Comparison of ENCODE assay signal across 12 cellular contexts in the genomic region with DNA sequence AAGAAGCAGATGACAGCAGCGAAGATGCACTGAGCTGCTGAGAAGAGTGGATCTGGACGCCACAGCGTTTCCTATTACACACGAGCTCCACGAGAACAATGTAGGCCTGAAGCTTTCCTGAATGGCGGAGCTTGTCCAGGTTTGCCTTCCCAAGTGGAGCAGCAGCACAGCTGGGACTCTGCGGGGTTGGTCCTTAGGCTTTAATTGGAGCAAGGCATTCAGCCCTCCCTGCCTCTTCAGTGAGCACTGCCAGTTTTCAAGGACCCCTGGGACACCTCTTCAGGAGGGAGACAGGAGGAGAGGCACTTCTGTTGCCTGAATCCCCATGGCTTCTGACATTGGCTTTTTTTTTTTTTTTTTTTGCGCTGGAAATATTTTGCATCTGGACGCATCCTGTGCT.
DNase-seq lines count a peak whose midpoint lies in the region; ATAC-seq and TF ChIP-seq lines count a peak whose summit lies in the region.
"Had no signal": no experiment of that assay in that cellular context is flagged by ENCODE, and none has a peak within 500 bp of the region (broad histone marks: within the 10 kb centered on the region; RNA-seq: fewer than 3 reads in every experiment).

No MANE protein-coding gene starts in this region.

- intact Hi-C loops in activated CD4-positive, alpha-beta T cell treated with anti-CD3 and anti-CD28 coated beads, Interleukin-2, amount 10 ng/mL, durations not matched to agents 24 days and 14 days (cut with micrococcal nuclease) = no loop called here

- H3K27ac ChIP-seq in WERI-Rb-1 = peak overlapping the region; percentile 58

- TF ChIP-seq CTCF in WERI-Rb-1 (IDR thresholded peaks at IDR 0.05; ENCODE audit: low read depth, low read length) = no peak
- no peak for TF ChIP-seq CTCF in nephron (IDR thresholded peaks at IDR 0.05; ENCODE audit: unreplicated experiment in 3 of 3)

- H3K9me3 Mint-ChIP-seq in nephron = no peaks in the 10 kb centered on the region
- no peaks in the 10 kb centered on the region for H3K9me3 Mint-ChIP-seq in activated CD4-positive, alpha-beta T cell treated with anti-CD3 and anti-CD28 coated beads, Interleukin-2, amount 10 ng/mL, durations not matched to agents 24 days and 14 days

- H3K36me3 Mint-ChIP-seq in nephron (ENCODE audit: low read depth) = no peaks in the 10 kb centered on the region
- no peaks in the 10 kb centered on the region for H3K36me3 Mint-ChIP-seq in activated CD4-positive, alpha-beta T cell treated with anti-CD3 and anti-CD28 coated beads, Interleukin-2, amount 10 ng/mL, durations not matched to agents 24 days and 14 days (ENCODE audit: low read depth)

- H3K27me3 Mint-ChIP-seq in nephron (ENCODE audit: low read depth) = no peaks in the 10 kb centered on the region
- no peaks in the 10 kb centered on the region for H3K27me3 Mint-ChIP-seq in activated CD4-positive, alpha-beta T cell treated with anti-CD3 and anti-CD28 coated beads, Interleukin-2, amount 10 ng/mL, durations not matched to agents 24 days and 14 days
- H3K27me3 Mint-ChIP-seq: activated CD4-positive, alpha-beta T cell treated with anti-CD3 and anti-CD28 coated beads for 36 hours had no signal

- H3K27ac Mint-ChIP-seq in nephron = peak overlapping the region; percentile 71 to 95 (median 85)
- no peak overlapping the region for H3K27ac Mint-ChIP-seq in activated CD4-positive, alpha-beta T cell treated with anti-CD3 and anti-CD28 coated beads, Interleukin-2, amount 10 ng/mL, durations not matched to agents 24 days and 14 days
- H3K27ac Mint-ChIP-seq: activated CD4-positive, alpha-beta T cell treated with anti-CD3 and anti-CD28 coated beads for 36 hours; activated T-helper 1 cell treated with anti-CD3 and anti-CD28 coated beads, Interleukin-12 subunit alpha, Interleukin-12 subunit beta, Interleukin-2, Interleukin-4 antibody, amounts not matched to agents 30 ng/mL and 10 ng/mL and 1 ng/mL, durations not matched to agents 14 hours and 24 hours and 36 hours had no signal

- H3K36me3 ChIP-seq in WERI-Rb-1 = no peaks in the 10 kb centered on the region

- no peak overlapping the region for H3K4me3 ChIP-seq in WERI-Rb-1 (ENCODE audit: low read depth, low read length)
- H3K4me3 ChIP-seq: spleen had no signal

- H3K4me3 Mint-ChIP-seq in nephron = no peak overlapping the region
- no peak overlapping the region for H3K4me3 Mint-ChIP-seq in activated CD4-positive, alpha-beta T cell treated with anti-CD3 and anti-CD28 coated beads, Interleukin-2, amount 10 ng/mL, durations not matched to agents 24 days and 14 days
- H3K4me3 Mint-ChIP-seq: activated CD4-positive, alpha-beta T cell treated with anti-CD3 and anti-CD28 coated beads for 36 hours; activated T-helper 1 cell treated with anti-CD3 and anti-CD28 coated beads, Interleukin-12 subunit alpha, Interleukin-12 subunit beta, Interleukin-2, Interleukin-4 antibody, amounts not matched to agents 30 ng/mL and 10 ng/mL and 1 ng/mL, durations not matched to agents 14 hours and 24 hours and 36 hours; neural crest cell had no signal

- no peaks in the 10 kb centered on the region for H3K9me3 ChIP-seq in WERI-Rb-1 (ENCODE audit: severe bottlenecking)
- H3K9me3 ChIP-seq: spleen had no signal

- no peaks in the 10 kb centered on the region for H3K27me3 ChIP-seq in WERI-Rb-1 (ENCODE audit: insufficient read depth, low read depth, severe bottlenecking)
- H3K27me3 ChIP-seq: spleen had no signal

- H3K4me1 Mint-ChIP-seq in nephron = peaks cover 61% of the 10 kb centered on the region
- H3K4me1 Mint-ChIP-seq in activated CD4-positive, alpha-beta T cell treated with anti-CD3 and anti-CD28 coated beads, Interleukin-2, amount 10 ng/mL, durations not matched to agents 24 days and 14 days = no peaks in the 10 kb centered on the region
- H3K4me1 Mint-ChIP-seq: activated CD4-positive, alpha-beta T cell treated with anti-CD3 and anti-CD28 coated beads for 36 hours had no signal

- DNase-seq in D341Med (ENCODE audit: low spot score) (peak; percentile 67), NCI-H187 treated with DMSO at 0.1 percent for 48 hours (lab: John Stamatoyannopoulos, UW) (peak; percentile 91), WERI-Rb-1 (peak; percentile 16)
- DNase-seq in activated CD4-positive, alpha-beta T cell treated with anti-CD3 and anti-CD28 coated beads, Interleukin-2, amount 10 ng/mL, durations not matched to agents 24 days and 14 days = no peak
- DNase-seq: activated CD4-positive, alpha-beta T cell treated with anti-CD3 and anti-CD28 coated beads for 36 hours; spleen had no signal

- no peak for ATAC-seq in GM21825 (IDR thresholded peaks at IDR 0.05; ENCODE audit: unreplicated experiment)
- no peak for ATAC-seq in GM21529 (IDR thresholded peaks at IDR 0.05; ENCODE audit: unreplicated experiment)
- ATAC-seq in GM21367 (IDR thresholded peaks at IDR 0.05; ENCODE audit: unreplicated experiment) = no peak
- ATAC-seq: activated CD4-positive, alpha-beta T cell treated with anti-CD3 and anti-CD28 coated beads for 36 hours had no signal
